In genomic region chr21:45480701-45481500, GRCh38 we compare ENCODE assay signal across 1 cellular context.
TF ChIP-seq lines count a peak whose summit lies in the region.

No MANE protein-coding gene starts in this region.

TF ChIP-seq in H1, 55 proteins besides CTCF, POLR2A, EP300 and RAD21:
- TF ChIP-seq RNF2 (IDR thresholded peaks at IDR 0.05; ENCODE audit: borderline replicate concordance, low read depth, low read length, missing control alignments, poor library complexity, severe bottlenecking) (no peak), SP4 (IDR thresholded peaks at IDR 0.05; ENCODE audit: low read length) (no peak), EZH2 (IDR thresholded peaks at IDR 0.05; ENCODE audit: low read depth, low read length, severe bottlenecking) (no peak), E2F6 (IDR thresholded peaks at IDR 0.05) (no peak), CBX8 (IDR thresholded peaks at IDR 0.05; ENCODE audit: borderline replicate concordance, low read depth, low read length) (no peak), JUND (IDR thresholded peaks at IDR 0.05; ENCODE audit: low read length) (no peak), RBBP5 (IDR thresholded peaks at IDR 0.05; ENCODE audit: borderline replicate concordance, low read depth, low read length) (no peak), CHD1 (IDR thresholded peaks at IDR 0.05; ENCODE audit: low read depth, low read length) (no peak), KDM5A (IDR thresholded peaks at IDR 0.05; ENCODE audit: low read length) (no peak), CBX5 (IDR thresholded peaks at IDR 0.05; ENCODE audit: low read depth, low read length) (no peak), KDM1A (IDR thresholded peaks at IDR 0.05; ENCODE audit: borderline replicate concordance, low read length) (no peak), SRF (IDR thresholded peaks at IDR 0.05; ENCODE audit: low read depth, low read length) (no peak), EGR1 (IDR thresholded peaks at IDR 0.05; ENCODE audit: borderline replicate concordance, low read depth, low read length) (no peak), FOSL1 (IDR thresholded peaks at IDR 0.05; ENCODE audit: insufficient read depth, low read depth, low read length) (no peak), BCL11A (IDR thresholded peaks at IDR 0.05; ENCODE audit: low read depth in 2 of 2, low read length in 2 of 2) (no peak), HDAC6 (IDR thresholded peaks at IDR 0.05; ENCODE audit: low read depth, low read length) (no peak), TCF12 (IDR thresholded peaks at IDR 0.05; ENCODE audit: low read depth, low read length) (no peak), ASH2L (IDR thresholded peaks at IDR 0.05; ENCODE audit: low read length) (no peak), CHD2 (IDR thresholded peaks at IDR 0.05; ENCODE audit: low read length) (no peak)
